Comparison of ENCODE assay signal across 8 cellular contexts in genomic region chr16:70026165-70026854, GRCh38.
DNase-seq lines count a peak whose midpoint lies in the region; ATAC-seq and TF ChIP-seq lines count a peak whose summit lies in the region.
"Not testable (repeated sequence)": the region's sequence is repeated elsewhere in the genome, so short reads cannot be mapped to it uniquely, and the experiment has no call there.

No MANE protein-coding gene starts in this region.

- not testable (repeated sequence) for H3K9me3 Mint-ChIP-seq in activated T-cell treated with anti-CD3 and anti-CD28 coated beads, Interleukin-2, amount 50 U/mL, for 24 hours; brain; natural killer cell; stimulated activated effector memory CD8-positive, alpha-beta T cell treated with anti-CD3 and anti-CD28 coated beads, Interleukin-12 subunit alpha, Interleukin-12 subunit beta, amount 100 ng/mL, for 72 hours

- H3K4me1 ChIP-seq in BLaER1 treated with 17β-estradiol and CSF1 and Interleukin-3, amounts not matched to agents 10 nM and 100 nM: peaks cover 7 to 16% (median 14%) of the 10 kb centered on the region in 10 experiments

- H4K20me1 ChIP-seq in BLaER1 treated with 17β-estradiol and CSF1 and Interleukin-3, amounts not matched to agents 10 nM and 100 nM: not testable (repeated sequence)

- ATAC-seq in natural killer cell: peak; percentile 91 to 95 (median 94)
- ATAC-seq in stimulated activated effector memory CD8-positive, alpha-beta T cell treated with anti-CD3 and anti-CD28 coated beads, Interleukin-12 subunit alpha, Interleukin-12 subunit beta, amount 100 ng/mL, for 72 hours: peak; percentile 95

- not testable (repeated sequence) for H3K27me3 ChIP-seq in BLaER1 treated with 17β-estradiol and CSF1 and Interleukin-3, amounts not matched to agents 10 nM and 100 nM

- not testable (repeated sequence) for H3K27me3 Mint-ChIP-seq in activated T-cell treated with anti-CD3 and anti-CD28 coated beads, Interleukin-2, amount 50 U/mL, for 24 hours; brain; natural killer cell (ENCODE audit: low read depth in 2 of 2)

- not testable (repeated sequence) for H3K4me3 Mint-ChIP-seq in activated T-cell treated with anti-CD3 and anti-CD28 coated beads, Interleukin-2, amount 50 U/mL, for 24 hours; brain; stimulated activated effector memory CD8-positive, alpha-beta T cell treated with anti-CD3 and anti-CD28 coated beads, Interleukin-12 subunit alpha, Interleukin-12 subunit beta, amount 100 ng/mL, for 72 hours
- peak overlapping the region; percentile 60 for H3K4me3 Mint-ChIP-seq in natural killer cell

- H3K36me3 ChIP-seq in BLaER1 treated with 17β-estradiol and CSF1 and Interleukin-3, amounts not matched to agents 10 nM and 100 nM: peaks cover 16 to 59% (median 35%) of the 10 kb centered on the region in 11 experiments

- not testable (repeated sequence) for H3K9me3 ChIP-seq in BLaER1 treated with 17β-estradiol and CSF1 and Interleukin-3, amounts not matched to agents 10 nM and 100 nM (replicated peaks in 1 of 11)

- H3K36me3 Mint-ChIP-seq in activated T-cell treated with anti-CD3 and anti-CD28 coated beads, Interleukin-2, amount 50 U/mL, for 24 hours (ENCODE audit: low read depth): peaks cover 49% of the 10 kb centered on the region
- peaks cover 55% of the 10 kb centered on the region for H3K36me3 Mint-ChIP-seq in brain
- H3K36me3 Mint-ChIP-seq in natural killer cell: peaks cover 15% of the 10 kb centered on the region
- peaks cover 91% of the 10 kb centered on the region for H3K36me3 Mint-ChIP-seq in stimulated activated effector memory CD8-positive, alpha-beta T cell treated with anti-CD3 and anti-CD28 coated beads, Interleukin-12 subunit alpha, Interleukin-12 subunit beta, amount 100 ng/mL, for 72 hours

- peak overlapping the region in 3 of 11 experiments; percentile 54 to 73 (median 58); a peak in 4 of 22 replicates for H3K9ac ChIP-seq in BLaER1 treated with 17β-estradiol and CSF1 and Interleukin-3, amounts not matched to agents 10 nM and 100 nM

- intact Hi-C loops in natural killer cell (cut with micrococcal nuclease): not testable (repeated sequence)

- TF ChIP-seq CTCF in brain (conservative IDR thresholded peaks at IDR 0.05); natural killer cell (IDR thresholded peaks at IDR 0.05): not testable (repeated sequence)

- DNase-seq in HS-5 (ENCODE audit: low read depth) (peak; percentile 39), T-helper 22 cell (ENCODE audit: low read depth) (peak; percentile 61), foreskin melanocyte (peak; percentile 98), natural killer cell (peak; percentile 36)
- DNase-seq in activated T-cell treated with anti-CD3 and anti-CD28 coated beads, Interleukin-2, amount 50 U/mL, for 24 hours; stimulated activated effector memory CD8-positive, alpha-beta T cell treated with anti-CD3 and anti-CD28 coated beads, Interleukin-12 subunit alpha, Interleukin-12 subunit beta, amount 100 ng/mL, for 72 hours (ENCODE audit: low spot score in 2 of 2): not testable (repeated sequence)

- H3K4me2 ChIP-seq in BLaER1 treated with 17β-estradiol and CSF1 and Interleukin-3, amounts not matched to agents 10 nM and 100 nM: peak overlapping the region; percentile 24 to 77 (median 42); a peak in 19 of 22 replicates

- H3K4me1 Mint-ChIP-seq in activated T-cell treated with anti-CD3 and anti-CD28 coated beads, Interleukin-2, amount 50 U/mL, for 24 hours (ENCODE audit: low read depth): peaks cover 18% of the 10 kb centered on the region
- H3K4me1 Mint-ChIP-seq in brain; stimulated activated effector memory CD8-positive, alpha-beta T cell treated with anti-CD3 and anti-CD28 coated beads, Interleukin-12 subunit alpha, Interleukin-12 subunit beta, amount 100 ng/mL, for 72 hours: not testable (repeated sequence)
- H3K4me1 Mint-ChIP-seq in natural killer cell: peaks cover 8 to 10% of the 10 kb centered on the region in 2 donors

- peak overlapping the region in 7 of 11 experiments; percentile 7 to 86 (median 53); a peak in 8 of 22 replicates for H3K27ac ChIP-seq in BLaER1 treated with 17β-estradiol and CSF1 and Interleukin-3, amounts not matched to agents 10 nM and 100 nM

- H3K27ac Mint-ChIP-seq in activated T-cell treated with anti-CD3 and anti-CD28 coated beads, Interleukin-2, amount 50 U/mL, for 24 hours: peak overlapping the region; percentile 73
- H3K27ac Mint-ChIP-seq in brain (peak overlapping the region; percentile 49 to 93 (median 61)), natural killer cell (peak overlapping the region; percentile 87 to 91)
- peak overlapping the region; percentile 23 for H3K27ac Mint-ChIP-seq in stimulated activated effector memory CD8-positive, alpha-beta T cell treated with anti-CD3 and anti-CD28 coated beads, Interleukin-12 subunit alpha, Interleukin-12 subunit beta, amount 100 ng/mL, for 72 hours

- H3K4me3 ChIP-seq in BLaER1 treated with 17β-estradiol and CSF1 and Interleukin-3, amounts not matched to agents 10 nM and 100 nM: not testable (repeated sequence)

Comparison
In these comparisons a context has a peak if more than half of its experiments do, and no peak if none do; other contexts are left out.
1. H3K27ac Mint-ChIP-seq: peak in every context shown above with its lines; median percentile 89 in natural killer cell; 73 in activated T-cell treated with anti-CD3 and anti-CD28 coated beads, Interleukin-2, amount 50 U/mL, for 24 hours; 61 in brain; 23 in stimulated activated effector memory CD8-positive, alpha-beta T cell treated with anti-CD3 and anti-CD28 coated beads, Interleukin-12 subunit alpha, Interleukin-12 subunit beta, amount 100 ng/mL, for 72 hours.